21 cellular contexts compared by ENCODE assay signal in the genomic region with DNA sequence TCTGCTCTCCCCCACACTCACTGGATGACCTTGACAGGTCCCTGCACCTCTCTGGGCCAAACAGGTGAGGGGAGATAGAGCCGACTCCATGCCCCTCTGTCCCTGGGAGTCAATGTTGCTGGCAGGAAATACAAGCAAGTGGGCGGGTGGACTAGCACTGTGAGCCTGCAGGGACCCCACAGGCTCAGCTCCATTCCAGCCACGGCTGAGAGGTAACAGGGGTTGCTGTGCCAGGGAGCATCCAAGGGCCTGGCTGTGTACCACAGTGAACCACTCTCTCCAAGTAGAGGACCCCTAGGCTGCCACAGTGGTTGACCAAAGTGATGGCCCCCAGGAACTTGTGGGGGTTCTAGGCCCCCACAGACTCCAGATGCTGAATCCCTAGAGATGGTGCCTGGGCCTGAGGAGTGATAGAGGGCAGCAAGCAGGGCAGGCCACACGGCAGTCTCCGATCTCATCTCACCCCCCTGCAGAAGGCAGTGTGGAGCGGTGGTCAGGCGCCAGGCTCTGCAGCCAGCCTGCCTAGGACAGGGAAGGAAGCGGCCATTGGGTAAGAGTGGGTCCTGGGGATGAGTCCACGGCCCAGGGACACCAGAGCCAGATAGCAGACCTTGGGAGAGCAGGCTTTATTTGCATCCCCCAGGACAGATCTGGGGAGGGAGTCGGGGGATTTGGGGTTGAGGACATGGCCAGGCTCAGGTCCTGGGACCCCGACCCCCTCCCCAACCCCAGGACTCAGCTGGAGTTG. TPM values are rescaled to one million over a fixed set of nuclear protein-coding genes. Genes with fewer than 3 reads are reported as not detected.
A peak's percentile ranks its signal among the peaks of the same experiment; 100 is the strongest.
DNase-seq lines count a peak whose midpoint lies in the region; ATAC-seq and TF ChIP-seq lines count a peak whose summit lies in the region.
"Had no signal": no experiment of that assay in that cellular context is flagged by ENCODE, and none has a peak within 500 bp of the region (broad histone marks: within the 10 kb centered on the region; RNA-seq: fewer than 3 reads in every experiment).

No MANE protein-coding gene starts in this region.

- H3K18ac ChIP-seq in H9 (ENCODE audit: insufficient read length, low read depth, low read length) = no peak overlapping the region

- H4K20me1 ChIP-seq in H9 (ENCODE audit: control insufficient read depth, insufficient read depth, insufficient read length) = no peaks in the 10 kb centered on the region

- H2BK120ac ChIP-seq in H9 (ENCODE audit: low read depth, low read length, poor library complexity, severe bottlenecking) = no peak overlapping the region

- H3K36me3 Mint-ChIP-seq in H9 (ENCODE audit: insufficient read depth in 1 of 3, low read depth in 3 of 3) = no peaks in the 10 kb centered on the region; a peak in 1 of 7 replicates
- H3K36me3 Mint-ChIP-seq in chondrocyte (ENCODE audit: low read depth) = no peaks in the 10 kb centered on the region

- H3K4me1 ChIP-seq in H9 (ENCODE audit: insufficient read depth, low read length) = no peaks in the 10 kb centered on the region; the same call in 1 of the 2 replicates
- peaks cover 0 to 6% (median 3%) of the 10 kb centered on the region in 4 donors for H3K4me1 ChIP-seq in right lobe of liver
- peaks cover 37 to 55% of the 10 kb centered on the region in 2 donors for H3K4me1 ChIP-seq in gastrocnemius medialis

- intact Hi-C loops in right lobe of liver (cut with DNase I) (no loop called here), gastrocnemius medialis (cut with DNase I; ENCODE audit: low total_unique reads) (loop anchor here (5.0 to 10.0 kb wide), 4 partner anchors 87 to 394 kb away; a partner anchor contains a TSS)

- TF ChIP-seq CTCF in H9 (conservative IDR thresholded peaks at IDR 0.05) (no peak), chondrocyte (IDR thresholded peaks at IDR 0.05) (no peak), right lobe of liver (IDR thresholded peaks at IDR 0.05) (no peak), gastrocnemius medialis (IDR thresholded peaks at IDR 0.05 in 4 of 5, conservative IDR thresholded peaks at IDR 0.05 in 1 of 5) (no peak)

- H3K79me1 ChIP-seq in H9 (ENCODE audit: insufficient read depth, low read depth, low read length, poor library complexity, severe bottlenecking) = no peaks in the 10 kb centered on the region

- H3K27me3 Mint-ChIP-seq in H9 (ENCODE audit: low read depth) = peaks cover 3% of the 10 kb centered on the region
- H3K27me3 Mint-ChIP-seq in chondrocyte (ENCODE audit: low read depth) = no peaks in the 10 kb centered on the region
- H3K27me3 Mint-ChIP-seq: activated CD8-positive, alpha-beta T cell treated with anti-CD3 and anti-CD28 coated beads for 36 hours; central memory CD8-positive, alpha-beta T cell; naive thymus-derived CD4-positive, alpha-beta T cell; T-helper 17 cell had no signal

- TF ChIP-seq POLR2A in right lobe of liver (IDR thresholded peaks at IDR 0.05) (no peak), gastrocnemius medialis (IDR thresholded peaks at IDR 0.05) (no peak)

- H3K79me2 ChIP-seq in H9 (ENCODE audit: insufficient read depth, low read length) = no peaks in the 10 kb centered on the region

- no peak overlapping the region for H3K56ac ChIP-seq in H9 (ENCODE audit: insufficient read length, low read depth, low read length)

- peak; percentile 20 for DNase-seq in H9
- no peak for DNase-seq in chondrocyte (ENCODE audit: low spot score)
- no peak for DNase-seq in right lobe of liver
- no peak for DNase-seq in gastrocnemius medialis
- DNase-seq in GM19238 (ENCODE audit: insufficient read length, low spot score) = no peak
- DNase-seq: activated CD8-positive, alpha-beta T cell treated with anti-CD3 and anti-CD28 coated beads for 36 hours; activated naive CD4-positive, alpha-beta T cell; activated T-cell treated with anti-CD3 and anti-CD28 coated beads, Interleukin-2, amount 50 U/mL, for 1 hour; amygdala; effector CD4-positive, alpha-beta T cell; esophagus squamous epithelium; naive thymus-derived CD4-positive, alpha-beta T cell; NCI-H1417 treated with DMSO at 0.1 percent for 48 hours; T-helper 17 cell had no signal

- no peaks in the 10 kb centered on the region for H3K23me2 ChIP-seq in H9 (ENCODE audit: insufficient read length, low read depth, low read length, poor library complexity, severe bottlenecking)

- H3K9me3 Mint-ChIP-seq in H9 (no peaks in the 10 kb centered on the region), chondrocyte (ENCODE audit: low read depth) (no peaks in the 10 kb centered on the region)
- H3K9me3 Mint-ChIP-seq: activated CD8-positive, alpha-beta T cell treated with anti-CD3 and anti-CD28 coated beads for 36 hours; central memory CD8-positive, alpha-beta T cell; naive thymus-derived CD4-positive, alpha-beta T cell had no signal

- H3K4me3 ChIP-seq in right lobe of liver = no peak overlapping the region
- H3K4me3 ChIP-seq in gastrocnemius medialis = peak overlapping the region in 2 of 4 donors; percentile 91 to 95
- H3K4me3 ChIP-seq: esophagus squamous epithelium, SJSA1 had no signal

- no peaks in the 10 kb centered on the region for H3K9me3 ChIP-seq in H9 (ENCODE audit: control insufficient read depth, low read depth, low read length)
- no peaks in the 10 kb centered on the region for H3K9me3 ChIP-seq in right lobe of liver
- no peaks in the 10 kb centered on the region for H3K9me3 ChIP-seq in gastrocnemius medialis
- H3K9me3 ChIP-seq: esophagus squamous epithelium, SJSA1 had no signal

- no peak overlapping the region for H3T11ph ChIP-seq in H9 (ENCODE audit: low read length)

- H3K27ac ChIP-seq in H9 (ENCODE audit: insufficient read length, low read depth, low read length) = no peak overlapping the region
- no peak overlapping the region for H3K27ac ChIP-seq in right lobe of liver
- H3K27ac ChIP-seq in gastrocnemius medialis = peak overlapping the region; percentile 94 to 99 (median 97)
- H3K27ac ChIP-seq: esophagus squamous epithelium, SJSA1 had no signal

- H4K5ac ChIP-seq in H9 (ENCODE audit: insufficient read length, low read depth, low read length) = no peak overlapping the region

- no peak overlapping the region for H2BK12ac ChIP-seq in H9 (ENCODE audit: insufficient read length, low read depth, low read length)

- H3K4me1 Mint-ChIP-seq in H9 (peaks cover 31 to 42% of the 10 kb centered on the region in 2 experiments), chondrocyte (ENCODE audit: low read depth) (peaks cover 34% of the 10 kb centered on the region)

- H4K8ac ChIP-seq in H9 (replicated peaks; ENCODE audit: insufficient read length, low read depth, low read length) = no peak overlapping the region

- peak overlapping the region in 2 of 3 experiments; percentile 77 to 85; a peak in 4 of 7 replicates for H3K27ac Mint-ChIP-seq in H9
- peak overlapping the region; percentile 41 for H3K27ac Mint-ChIP-seq in chondrocyte (ENCODE audit: unreplicated experiment)
- H3K27ac Mint-ChIP-seq: activated CD8-positive, alpha-beta T cell treated with anti-CD3 and anti-CD28 coated beads for 36 hours; T-helper 17 cell had no signal

- H3K23ac ChIP-seq in H9 (ENCODE audit: insufficient read length, low read depth, low read length) = no peak overlapping the region

- H2AK5ac ChIP-seq in H9 (ENCODE audit: insufficient read length, low read length) = no peak overlapping the region

- no peak overlapping the region for H2BK15ac ChIP-seq in H9 (ENCODE audit: low read depth, low read length)

- H2BK5ac ChIP-seq in H9 (ENCODE audit: insufficient read length, low read length) = no peak overlapping the region

- in situ Hi-C loops in gastrocnemius medialis (cut with MboI; ENCODE audit: low sequenced_read_pairs in 4 of 4) = no loop called here

- H2BK20ac ChIP-seq in H9 (ENCODE audit: low read depth, low read length, poor library complexity, severe bottlenecking) = no peak overlapping the region

- WGBS in H9 (ENCODE audit: extremely low coverage, insufficient read length, low lambda C conversion rate) = no CpG with 5 or more reads among the region's 11 CpGs
- WGBS in right lobe of liver (ENCODE audit: insufficient coverage, low coverage, low lambda C conversion rate, missing lambda C conversion rate) = 80% methylated on average over 2 of the region's 11 CpGs

- H3K4me2 ChIP-seq in H9 (ENCODE audit: insufficient read depth, insufficient read length, low read length) = no peak overlapping the region

- H3K9ac ChIP-seq in H9 (ENCODE audit: extremely low read depth, insufficient read length, low read length) = no peak overlapping the region

- H3K4ac ChIP-seq in H9 (ENCODE audit: low read depth, low read length) = no peak overlapping the region

- no peaks in the 10 kb centered on the region for H3K36me3 ChIP-seq in right lobe of liver
- no peaks in the 10 kb centered on the region for H3K36me3 ChIP-seq in gastrocnemius medialis
- H3K36me3 ChIP-seq: esophagus squamous epithelium, SJSA1 had no signal

- H4K91ac ChIP-seq in H9 (ENCODE audit: insufficient read length, low read depth, low read length) = peak overlapping the region; percentile 46

- H3K14ac ChIP-seq in H9 (ENCODE audit: insufficient read depth, low read length) = peak overlapping the region; percentile 17

- no peak overlapping the region for H2AFZ ChIP-seq in H9 (ENCODE audit: low read length)

- H3K27me3 ChIP-seq in H9 (ENCODE audit: insufficient read depth, low read length) = no peaks in the 10 kb centered on the region
- no peaks in the 10 kb centered on the region for H3K27me3 ChIP-seq in right lobe of liver
- no peaks in the 10 kb centered on the region for H3K27me3 ChIP-seq in gastrocnemius medialis
- H3K27me3 ChIP-seq: esophagus squamous epithelium, SJSA1 had no signal

- H3K4me3 Mint-ChIP-seq in H9 = no peak overlapping the region
- no peak overlapping the region for H3K4me3 Mint-ChIP-seq in chondrocyte (ENCODE audit: unreplicated experiment)
- H3K4me3 Mint-ChIP-seq: activated CD8-positive, alpha-beta T cell treated with anti-CD3 and anti-CD28 coated beads for 36 hours; central memory CD8-positive, alpha-beta T cell; T-helper 17 cell had no signal

- ATAC-seq in right lobe of liver = peak in 3 of 4 donors; percentile 1 to 16 (median 4)
- peak in 1 of 2 donors; percentile 3 for ATAC-seq in gastrocnemius medialis
- no peak for ATAC-seq in GM21526 (IDR thresholded peaks at IDR 0.05; ENCODE audit: low FRiP score, unreplicated experiment)
- ATAC-seq in GM19467 (IDR thresholded peaks at IDR 0.05; ENCODE audit: unreplicated experiment) = no peak
- ATAC-seq: activated CD8-positive, alpha-beta T cell treated with anti-CD3 and anti-CD28 coated beads for 36 hours; naive thymus-derived CD4-positive, alpha-beta T cell; T-helper 17 cell had no signal

RNA-seq across cellular contexts. Expression of a gene that starts 3.2 kb away (rescaled TPM):
- total RNA-seq in H9 (2021) (5.6 and 7.7 TPM in 2 replicates), chondrocyte (3.3 to 13.7 TPM (median 12.7 TPM) in 3 replicates), right lobe of liver (10 to 100 TPM in 1 of 6 experiments, 1 to 10 TPM in 3, under 1 TPM in 2; 0.55 to 12.2 (median 1.3) TPM), gastrocnemius medialis (over 10,000 TPM in 1 of 4 donors, 1,000 to 10,000 TPM in 3; 5,017 to 11,453 (median 7,253) TPM)
- total RNA-seq: glomerular endothelial cell, pulmonary artery endothelial cell had no signal

RNA-seq across cellular contexts. Expression of a gene that starts 4.7 kb away (rescaled TPM):
- total RNA-seq in H9 (2021) = 99.0 and 104 TPM in 2 replicates
- 97.6 to 121 TPM (median 101 TPM) in 3 replicates for total RNA-seq in chondrocyte
- 10 to 100 TPM; 19.7 to 51.9 (median 30.6) TPM for total RNA-seq in right lobe of liver
- 10 to 100 TPM; 19.2 to 38.3 (median 25.0) TPM for total RNA-seq in gastrocnemius medialis

RNA-seq across cellular contexts. Expression of a gene that starts 5.8 kb away (rescaled TPM):
- total RNA-seq in H9 (2021) (1.7 and 2.4 TPM in 2 replicates), chondrocyte (0.17 TPM in 1 of 3 replicates, not detected in the others), right lobe of liver (1 to 10 TPM in 2 of 6 experiments, under 1 TPM in 4; 0.60 to 2.8 (median 0.80) TPM), gastrocnemius medialis (10 to 100 TPM in 3 of 4 donors, 1 to 10 TPM in 1; 3.8 to 20.3 (median 13.1) TPM)
- total RNA-seq: activated CD8-positive, alpha-beta T cell treated with anti-CD3 and anti-CD28 coated beads for 36 hours; LHCN-M2 had no signal

RNA-seq across cellular contexts. Expression of a gene that starts 40.2 kb away (rescaled TPM):
- 9.4 and 9.9 TPM in 2 replicates for total RNA-seq in H9 (2021)
- 5.1 to 7.1 TPM (median 5.5 TPM) in 3 replicates for total RNA-seq in chondrocyte
- total RNA-seq in right lobe of liver = 1 to 10 TPM; 2.6 to 4.8 (median 4.0) TPM
- 10 to 100 TPM in 1 of 4 donors, 1 to 10 TPM in 3; 3.1 to 11.4 (median 6.8) TPM for total RNA-seq in gastrocnemius medialis

RNA-seq across cellular contexts. Expression of a gene that starts 40.9 kb away (rescaled TPM):
- total RNA-seq in H9 (2021) (79.6 and 84.1 TPM in 2 replicates), chondrocyte (82.1 to 85.4 TPM (median 84.3 TPM) in 3 replicates), right lobe of liver (10 to 100 TPM; 33.1 to 46.5 (median 38.7) TPM), gastrocnemius medialis (10 to 100 TPM; 69.8 to 88.2 (median 76.5) TPM)

Comparison
In these comparisons a context has a peak if more than half of its experiments do, and no peak if none do; other contexts are left out.
1. H3K27ac ChIP-seq: peak in gastrocnemius medialis (4 of 4); none in H9 (single experiment) and right lobe of liver (0 of 3).
2. ATAC-seq: peak in right lobe of liver (3 of 4); none in GM21526 (single experiment) and GM19467 (single experiment).
3. RNA of a gene that starts 3.2 kb away (total RNA-seq): 5,017 to 11,453 TPM in gastrocnemius medialis; 3.3 to 13.7 TPM in chondrocyte, 5.6 to 7.7 TPM in H9 and 0.55 to 12.2 TPM in right lobe of liver; every median in the first group is over 100 times any median in the second.